ENCODE assay signal across 18 cellular contexts in genomic region chr10:47374611-47375536, GRCh38. TPM values are rescaled to one million over a fixed set of nuclear protein-coding genes. Genes with fewer than 3 reads are reported as not detected.
DNase-seq lines count a peak whose midpoint lies in the region; ATAC-seq and TF ChIP-seq lines count a peak whose summit lies in the region.
"Had no signal": no experiment of that assay in that cellular context is flagged by ENCODE, and none has a peak within 500 bp of the region (broad histone marks: within the 10 kb centered on the region; RNA-seq: fewer than 3 reads in every experiment).

No MANE protein-coding gene starts in this region.

- H4K12ac ChIP-seq in trophoblast cell (ENCODE audit: low read depth, low read length), result no peak overlapping the region

- H3K4me1 ChIP-seq in GM23248 (ENCODE audit: insufficient read depth) (no peaks in the 10 kb centered on the region), gastroesophageal sphincter (peaks cover 0 to 12% (median 7%) of the 10 kb centered on the region in 3 donors), trophoblast cell (ENCODE audit: control insufficient read depth in 1 of 2, insufficient read depth in 2 of 2, low read length in 2 of 2) (no peaks in the 10 kb centered on the region), body of pancreas (peaks cover 12% of the 10 kb centered on the region)

- no peak overlapping the region for H3K23ac ChIP-seq in trophoblast cell (ENCODE audit: low read length)

- H3K79me2 ChIP-seq in GM23248 (ENCODE audit: insufficient read depth) (no peaks in the 10 kb centered on the region), trophoblast cell (ENCODE audit: control insufficient read depth, insufficient read depth, low read length, poor library complexity) (no peaks in the 10 kb centered on the region)

- H2AK5ac ChIP-seq in trophoblast cell (ENCODE audit: low read length), result no peak overlapping the region

- H3K14ac ChIP-seq in trophoblast cell (ENCODE audit: low read length), result no peak overlapping the region

- DNase-seq in GM23248 (peak; percentile 70), brain microvascular endothelial cell (peak; percentile 54), stromal cell of bone marrow (ENCODE audit: low read depth) (peak; percentile 72), SIG-M5 treated with dmso at 0.1 percent for 504 hours (lab: John Stamatoyannopoulos, UW; ENCODE audit: unreplicated experiment) (no peak), trophoblast cell (no peak), body of pancreas (no peak)
- DNase-seq: activated T-cell treated with anti-CD3 and anti-CD28 coated beads, Interleukin-2, amount 50 U/mL, for 1 hour; immature natural killer cell; midbrain; NCI-H1930; NCI-H526 treated with DMSO at 0.1 percent for 48 hours; T-helper 1 cell had no signal

- no peaks in the 10 kb centered on the region for H4K20me1 ChIP-seq in GM23248 (ENCODE audit: insufficient read depth)

- H4K91ac ChIP-seq in trophoblast cell (ENCODE audit: low read depth, low read length), result no peak overlapping the region

- no peaks in the 10 kb centered on the region for H3K36me3 ChIP-seq in GM23248 (ENCODE audit: low read depth)
- H3K36me3 ChIP-seq in brain microvascular endothelial cell (replicated peaks), result no peaks in the 10 kb centered on the region
- no peaks in the 10 kb centered on the region for H3K36me3 ChIP-seq in gastroesophageal sphincter
- H3K36me3 ChIP-seq in trophoblast cell (ENCODE audit: control insufficient read depth in 1 of 2, insufficient read depth in 2 of 2, low read length in 2 of 2), result no peaks in the 10 kb centered on the region
- no peaks in the 10 kb centered on the region for H3K36me3 ChIP-seq in body of pancreas (replicated peaks in 1 of 2; ENCODE audit: insufficient read depth in 1 of 2, low read depth in 2 of 2)

- no peak overlapping the region for H2BK5ac ChIP-seq in trophoblast cell (ENCODE audit: low read depth, low read length, poor library complexity)

- H3K9me3 ChIP-seq in GM23248 (ENCODE audit: low read depth) (no peaks in the 10 kb centered on the region), gastroesophageal sphincter (no peaks in the 10 kb centered on the region), trophoblast cell (ENCODE audit: insufficient read depth, low read depth, low read length) (peaks cover 1% of the 10 kb centered on the region), body of pancreas (no peaks in the 10 kb centered on the region)

- no peaks in the 10 kb centered on the region for H3F3A ChIP-seq in GM23248 (ENCODE audit: insufficient read depth)

- no peak overlapping the region for H2BK120ac ChIP-seq in trophoblast cell (ENCODE audit: insufficient read depth, low read length, poor library complexity)

- H3K27ac ChIP-seq in GM23248 (no peak overlapping the region), brain microvascular endothelial cell (no peak overlapping the region), gastroesophageal sphincter (no peak overlapping the region), trophoblast cell (ENCODE audit: low read depth, low read length) (no peak overlapping the region), body of pancreas (no peak overlapping the region)

- H3K4me3 ChIP-seq in GM23248 (no peak overlapping the region), brain microvascular endothelial cell (ENCODE audit: low read depth, low read length) (no peak overlapping the region), gastroesophageal sphincter (no peak overlapping the region), trophoblast cell (ENCODE audit: low read depth, low read length) (no peak overlapping the region), body of pancreas (no peak overlapping the region)

- H3K27me3 ChIP-seq in GM23248 (replicated peaks; ENCODE audit: insufficient read depth), result peaks cover 38% of the 10 kb centered on the region
- H3K27me3 ChIP-seq in brain microvascular endothelial cell (replicated peaks), result no peaks in the 10 kb centered on the region
- peaks cover 23% of the 10 kb centered on the region for H3K27me3 ChIP-seq in gastroesophageal sphincter
- no peaks in the 10 kb centered on the region for H3K27me3 ChIP-seq in trophoblast cell (ENCODE audit: insufficient read depth, low read length)
- no peaks in the 10 kb centered on the region for H3K27me3 ChIP-seq in body of pancreas

- H3K9me2 ChIP-seq in GM23248 (ENCODE audit: insufficient read depth), result no peaks in the 10 kb centered on the region

- TF ChIP-seq CTCF in brain microvascular endothelial cell (IDR thresholded peaks at IDR 0.05; ENCODE audit: low read depth, low read length, missing control alignments), result no peak
- peak in 1 of 4 experiments; percentile 31 for TF ChIP-seq CTCF in gastroesophageal sphincter (IDR thresholded peaks at IDR 0.05)
- TF ChIP-seq CTCF in body of pancreas (IDR thresholded peaks at IDR 0.05), result no peak

- H2AFZ ChIP-seq in GM23248 (no peak overlapping the region), trophoblast cell (ENCODE audit: insufficient read depth, low read length, poor library complexity) (no peak overlapping the region)

- H2BK12ac ChIP-seq in trophoblast cell (ENCODE audit: low read length), result no peak overlapping the region

- H3K4ac ChIP-seq in trophoblast cell (ENCODE audit: low read depth, low read length), result no peak overlapping the region

- TF ChIP-seq EP300 in gastroesophageal sphincter (IDR thresholded peaks at IDR 0.05), result no peak

- H4K8ac ChIP-seq in trophoblast cell (ENCODE audit: low read depth, low read length), result no peak overlapping the region

- in situ Hi-C loops in GM23248 (cut with MboI), result no loop called here
- in situ Hi-C loops in brain microvascular endothelial cell (cut with HindIII; ENCODE audit: low pct_ligation_motif_present, low sequenced_read_pairs), result no loop called here

- intact Hi-C loops in body of pancreas (cut with DNase I), result no loop called here

- TF ChIP-seq POLR2A in gastroesophageal sphincter (IDR thresholded peaks at IDR 0.05) (no peak), body of pancreas (IDR thresholded peaks at IDR 0.05) (no peak)

- 33% methylated on average over 12 of the region's 12 CpGs for WGBS in GM23248 (ENCODE audit: low coverage in 1 of 2, low lambda C conversion rate in 2 of 2, missing lambda C conversion rate in 2 of 2), 2 experiments
- WGBS in gastroesophageal sphincter (ENCODE audit: low coverage in 1 of 2), 2 donors, result 32% methylated on average over 6 to 7 of the region's 12 CpGs
- no CpG with 5 or more reads among the region's 12 CpGs for WGBS in trophoblast cell (ENCODE audit: extremely low coverage, insufficient coverage, insufficient read length)
- WGBS in body of pancreas, 2 donors, result 89 to 90% methylated on average over 9 to 12 of the region's 12 CpGs

- H3K79me1 ChIP-seq in trophoblast cell (ENCODE audit: low read length), result no peaks in the 10 kb centered on the region

- peak overlapping the region; percentile 16 for H3K4me2 ChIP-seq in GM23248 (ENCODE audit: unreplicated experiment)
- H3K4me2 ChIP-seq in trophoblast cell (ENCODE audit: low read length), result no peak overlapping the region

- H3K9ac ChIP-seq in GM23248 (no peak overlapping the region), trophoblast cell (ENCODE audit: low read length) (no peak overlapping the region)

- H3K18ac ChIP-seq in trophoblast cell (ENCODE audit: low read length), result no peak overlapping the region

- ATAC-seq in gastroesophageal sphincter (peak; percentile 26), body of pancreas (no peak)
- ATAC-seq: CD8-positive, alpha-beta T cell had no signal

RNA-seq across cellular contexts. Expression of gene ZNF488, which starts 9.2 kb away (rescaled TPM):
- total RNA-seq in GM23248 (2014; rRNA removed; shearing (Covaris generic)), result not detected in 2 replicates
- polyA plus RNA-seq in GM23248 (2016; fragmentation: Nextera tagmentation; extraction: Ambion mirVana), result 0.11 TPM in 1 of 2 replicates, not detected in the other
- under 1 TPM in 2 of 4 donors, not detected in 2; 0.12 to 0.47 TPM for total RNA-seq in gastroesophageal sphincter
- polyA plus RNA-seq in trophoblast cell (2013), result 34.5 and 39.7 TPM in 2 replicates
- under 1 TPM in 1 of 2 donors, not detected in 1; 0.26 TPM for total RNA-seq in body of pancreas
- total RNA-seq: CD8-positive, alpha-beta T cell; G401 had no signal
- polyA plus RNA-seq: immature natural killer cell had no signal

RNA-seq across cellular contexts. Expression of gene RBP3, which starts 26.7 kb away (rescaled TPM):
- not detected in 2 replicates for total RNA-seq in GM23248 (2014; rRNA removed; shearing (Covaris generic))
- polyA plus RNA-seq in GM23248 (2016; fragmentation: Nextera tagmentation; extraction: Ambion mirVana), result not detected in 2 replicates
- not detected for total RNA-seq in gastroesophageal sphincter
- polyA plus RNA-seq in trophoblast cell (2013), result not detected in 2 replicates
- total RNA-seq in body of pancreas, result not detected
- total RNA-seq: CD8-positive, alpha-beta T cell; G401; temporal lobe had no signal
- polyA plus RNA-seq: adipose tissue, immature natural killer cell had no signal

RNA-seq across cellular contexts. Expression of gene GDF2, which starts 52.6 kb away (rescaled TPM):
- total RNA-seq in GM23248 (2014; rRNA removed; shearing (Covaris generic)), result not detected in 2 replicates
- polyA plus RNA-seq in GM23248 (2016; fragmentation: Nextera tagmentation; extraction: Ambion mirVana), result not detected in 2 replicates
- total RNA-seq in gastroesophageal sphincter (not detected), body of pancreas (not detected)
- polyA plus RNA-seq in trophoblast cell (2013), result not detected in 2 replicates
- total RNA-seq: CD8-positive, alpha-beta T cell; G401; HT-29; temporal lobe had no signal
- polyA plus RNA-seq: adipose tissue, immature natural killer cell had no signal

Comparison
In these comparisons a context has a peak if more than half of its experiments do, and no peak if none do; other contexts are left out.
1. DNase-seq: peak in GM23248 (single experiment), brain microvascular endothelial cell (single experiment) and stromal cell of bone marrow (single experiment); none in SIG-M5 treated with dmso at 0.1 percent for 504 hours (single experiment), trophoblast cell (0 of 2) and body of pancreas (0 of 4).